Comparison of ENCODE assay signal across 17 cellular contexts in the genomic region with DNA sequence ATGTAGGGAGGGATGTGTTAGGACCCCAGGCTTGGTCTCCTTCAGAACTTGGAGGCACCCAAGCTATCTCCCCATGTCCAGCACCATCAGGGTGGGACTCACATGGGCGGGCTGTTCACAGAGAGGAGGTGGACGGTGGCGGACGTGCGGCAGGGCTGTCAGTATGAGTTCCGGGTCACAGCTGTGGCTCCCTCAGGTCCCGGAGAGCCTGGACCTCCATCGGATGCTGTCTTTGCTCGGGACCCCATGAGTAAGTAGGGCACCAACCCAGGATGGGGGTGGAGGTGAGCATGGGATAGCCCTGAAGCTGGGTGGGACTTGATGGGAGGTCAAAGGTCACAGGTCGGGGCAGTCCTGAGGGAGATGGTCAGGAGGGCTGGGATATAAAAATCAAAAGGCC. TPM values are rescaled to one million over a fixed set of nuclear protein-coding genes. Genes with fewer than 3 reads are reported as not detected.
A peak's percentile ranks its signal among the peaks of the same experiment; 100 is the strongest.
DNase-seq lines count a peak whose midpoint lies in the region; ATAC-seq, FAIRE-seq and TF ChIP-seq lines count a peak whose summit lies in the region.
"Had no signal": no experiment of that assay in that cellular context is flagged by ENCODE, and none has a peak within 500 bp of the region (broad histone marks: within the 10 kb centered on the region; RNA-seq: fewer than 3 reads in every experiment).

No MANE protein-coding gene starts in this region.

- no peak overlapping the region for H2AFZ ChIP-seq in K562 (ENCODE audit: low read depth, low read length)

- no peaks in the 10 kb centered on the region for H3K79me2 ChIP-seq in K562 (ENCODE audit: control insufficient read depth, insufficient read depth, low read length)

- no peaks in the 10 kb centered on the region for H3K9me1 ChIP-seq in K562 (ENCODE audit: control insufficient read depth, insufficient read depth, low read length)

- no peaks in the 10 kb centered on the region for H3K27me3 Mint-ChIP-seq in activated CD8-positive, alpha-beta T cell treated with anti-CD3 and anti-CD28 coated beads, Interleukin-2, amount 10 ng/mL, durations not matched to agents 7 days and 5 days (ENCODE audit: low read depth)
- H3K27me3 Mint-ChIP-seq in activated CD8-positive, alpha-beta T cell treated with anti-CD3 and anti-CD28 coated beads for 36 hours = no peaks in the 10 kb centered on the region

- FAIRE-seq in K562 (lab: Jason Lieb, UNC) = no peak
- FAIRE-seq: GM18507, HepG2, RCC 7860 had no signal

- no peaks in the 10 kb centered on the region for H4K20me1 ChIP-seq in BLaER1
- peaks cover 14% of the 10 kb centered on the region; the same call in 1 of the 2 replicates for H4K20me1 ChIP-seq in K562 (replicated peaks; ENCODE audit: control insufficient read depth, insufficient read depth, low read length)

- no peaks in the 10 kb centered on the region for H3K4me1 Mint-ChIP-seq in activated CD8-positive, alpha-beta T cell treated with anti-CD3 and anti-CD28 coated beads, Interleukin-2, amount 10 ng/mL, durations not matched to agents 7 days and 5 days (ENCODE audit: low read depth)
- H3K4me1 Mint-ChIP-seq in activated CD8-positive, alpha-beta T cell treated with anti-CD3 and anti-CD28 coated beads for 36 hours (ENCODE audit: low read depth) = no peaks in the 10 kb centered on the region

- POLR2A ChIA-PET in activated CD8-positive, alpha-beta T cell treated with anti-CD3 and anti-CD28 coated beads, Interleukin-2, amount 10 ng/mL, durations not matched to agents 7 days and 5 days (lab: Charles Lee) = no interaction called here
- POLR2A ChIA-PET in activated CD8-positive, alpha-beta T cell treated with anti-CD3 and anti-CD28 coated beads for 36 hours (lab: Charles Lee) = interaction anchor here (1.2 kb wide), 1 partner anchor 64 kb away, joined by 3 read pairs; the partner anchor contains the start of gene TMEM9
- POLR2A ChIA-PET in K562 (lab: Yijun Ruan, JAX) = interaction anchor here (0.7 kb wide), 1 partner anchor 122 kb away, joined by 3 read pairs; no protein-coding TSS in a partner anchor

- H3K27ac Mint-ChIP-seq in activated CD8-positive, alpha-beta T cell treated with anti-CD3 and anti-CD28 coated beads, Interleukin-2, amount 10 ng/mL, durations not matched to agents 7 days and 5 days = no peak overlapping the region
- H3K27ac Mint-ChIP-seq in activated CD8-positive, alpha-beta T cell treated with anti-CD3 and anti-CD28 coated beads for 36 hours = no peak overlapping the region

- H3K9me3 ChIP-seq in BLaER1 (no peaks in the 10 kb centered on the region), K562 (replicated peaks; ENCODE audit: control insufficient read depth, insufficient read depth, low read depth, low read length) (no peaks in the 10 kb centered on the region)
- H3K9me3 ChIP-seq: HAP-1 had no signal

- H3K4me1 ChIP-seq in BLaER1 (peaks cover 55% of the 10 kb centered on the region), K562 (replicated peaks in 1 of 2; ENCODE audit: control insufficient read depth in 2 of 2, insufficient read depth in 2 of 2, low read length in 2 of 2) (peaks cover 0 to 10% of the 10 kb centered on the region in 2 experiments; a peak in 1 of 5 replicates)
- H3K4me1 ChIP-seq: HAP-1 had no signal

- H3K9me3 Mint-ChIP-seq in activated CD8-positive, alpha-beta T cell treated with anti-CD3 and anti-CD28 coated beads, Interleukin-2, amount 10 ng/mL, durations not matched to agents 7 days and 5 days (ENCODE audit: insufficient read depth) = no peaks in the 10 kb centered on the region
- no peaks in the 10 kb centered on the region for H3K9me3 Mint-ChIP-seq in activated CD8-positive, alpha-beta T cell treated with anti-CD3 and anti-CD28 coated beads for 36 hours

- H3K9ac ChIP-seq in BLaER1 = no peak overlapping the region
- H3K9ac ChIP-seq in K562 (ENCODE audit: insufficient read depth in 1 of 2, low read depth in 2 of 2, low read length in 2 of 2) = no peak overlapping the region

- ATAC-seq in activated CD8-positive, alpha-beta T cell treated with anti-CD3 and anti-CD28 coated beads, Interleukin-2, amount 10 ng/mL, durations not matched to agents 7 days and 5 days = no peak
- ATAC-seq in activated CD8-positive, alpha-beta T cell treated with anti-CD3 and anti-CD28 coated beads for 36 hours = no peak
- no peak for ATAC-seq in K562
- ATAC-seq: HepG2 had no signal

- H3K27me3 ChIP-seq in BLaER1 (no peaks in the 10 kb centered on the region), K562 (ENCODE audit: control insufficient read depth in 2 of 2, insufficient read depth in 2 of 2, low read length in 2 of 2) (peaks cover 21 to 63% of the 10 kb centered on the region in 2 experiments)

- CTCF ChIA-PET in activated CD8-positive, alpha-beta T cell treated with anti-CD3 and anti-CD28 coated beads, Interleukin-2, amount 10 ng/mL, durations not matched to agents 7 days and 5 days (lab: Charles Lee) = no interaction called here
- CTCF ChIA-PET in activated CD8-positive, alpha-beta T cell treated with anti-CD3 and anti-CD28 coated beads for 36 hours (lab: Charles Lee) = interaction anchor here (0.7 kb wide), 2 partner anchors 68 to 132 kb away, joined by 3 read pairs; no protein-coding TSS in a partner anchor
- CTCF ChIA-PET in K562 (lab: Yijun Ruan, JAX; ENCODE audit: low intra/inter-chr PET ratio) = no interaction called here

- no peaks in the 10 kb centered on the region for H3K36me3 Mint-ChIP-seq in activated CD8-positive, alpha-beta T cell treated with anti-CD3 and anti-CD28 coated beads, Interleukin-2, amount 10 ng/mL, durations not matched to agents 7 days and 5 days (ENCODE audit: low read depth)
- H3K36me3 Mint-ChIP-seq in activated CD8-positive, alpha-beta T cell treated with anti-CD3 and anti-CD28 coated beads for 36 hours (ENCODE audit: low read depth) = no peaks in the 10 kb centered on the region

- no peak for TF ChIP-seq CTCF in activated CD8-positive, alpha-beta T cell treated with anti-CD3 and anti-CD28 coated beads for 36 hours (IDR thresholded peaks at IDR 0.05)
- TF ChIP-seq CTCF in K562 (IDR thresholded peaks at IDR 0.05 in 2 of 3, conservative IDR thresholded peaks at IDR 0.05 in 1 of 3; ENCODE audit: insufficient read depth in 2 of 3, low read depth in 1 of 3, low read length in 3 of 3) = no peak
- no peak for TF ChIP-seq CTCF in lower leg skin (IDR thresholded peaks at IDR 0.05)

- no peak overlapping the region for H3K27ac ChIP-seq in BLaER1
- no peak overlapping the region for H3K27ac ChIP-seq in K562 (ENCODE audit: extremely low read depth, low read depth, low read length)

- no peak for TF ChIP-seq POLR2A in K562 (conservative IDR thresholded peaks at IDR 0.05)
- TF ChIP-seq POLR2A in lower leg skin (IDR thresholded peaks at IDR 0.05) = no peak

- no peak overlapping the region for H3K4me3 Mint-ChIP-seq in activated CD8-positive, alpha-beta T cell treated with anti-CD3 and anti-CD28 coated beads, Interleukin-2, amount 10 ng/mL, durations not matched to agents 7 days and 5 days
- H3K4me3 Mint-ChIP-seq in activated CD8-positive, alpha-beta T cell treated with anti-CD3 and anti-CD28 coated beads for 36 hours = no peak overlapping the region

- H3K4me2 ChIP-seq in BLaER1 (0 out of 2 replicates have a peak overlapping the region, but pooled peaks have one; percentile 56), K562 (ENCODE audit: insufficient read depth, low read length) (no peak overlapping the region)

- TF ChIP-seq EP300 in K562 (IDR thresholded peaks at IDR 0.05; ENCODE audit: low read length) = no peak

- no peak for TF ChIP-seq RAD21 in K562 (CRISPR knock-in tag; conservative IDR thresholded peaks at IDR 0.05 in 1 of 2, IDR thresholded peaks at IDR 0.05 in 1 of 2)

- H3K4me3 ChIP-seq in BLaER1 (no peak overlapping the region), K562 (no peak overlapping the region), lower leg skin (ENCODE audit: low read depth, poor library complexity, severe bottlenecking) (no peak overlapping the region)
- H3K4me3 ChIP-seq: HAP-1 had no signal

- 8% methylated on average over 7 of the region's 10 CpGs for WGBS in K562 (ENCODE audit: insufficient coverage, low coverage, missing lambda C conversion rate)
- 89 to 91% methylated on average over 10 of the region's 10 CpGs for WGBS in lower leg skin, 2 donors

- intact Hi-C loops in activated CD8-positive, alpha-beta T cell treated with anti-CD3 and anti-CD28 coated beads for 36 hours (cut with micrococcal nuclease) = no loop called here
- intact Hi-C loops in K562 (cut with micrococcal nuclease) = no loop called here
- intact Hi-C loops in lower leg skin (cut with DNase I; ENCODE audit: low total_unique reads) = no loop called here

- DNase-seq in activated CD8-positive, alpha-beta T cell treated with anti-CD3 and anti-CD28 coated beads, Interleukin-2, amount 10 ng/mL, durations not matched to agents 7 days and 5 days = peak; percentile 9
- DNase-seq in activated CD8-positive, alpha-beta T cell treated with anti-CD3 and anti-CD28 coated beads for 36 hours = no peak
- no peak for DNase-seq in K562 (ENCODE audit: extremely low read depth in 1 of 4, low spot score in 3 of 4)
- DNase-seq in lower leg skin (ENCODE audit: low spot score in 2 of 2) = peak; percentile 12 to 68
- no peak for DNase-seq in CD1c-positive myeloid dendritic cell (ENCODE audit: extremely low spot score)
- no peak for DNase-seq in T-helper 2 cell
- DNase-seq in OCI-M2 (lab: John Stamatoyannopoulos, UW; ENCODE audit: unreplicated experiment) = no peak
- DNase-seq: C1 segment of cervical spinal cord, Karpas-422, NCI-H2029, NCI-H2171 treated with DMSO at 0.1 percent for 48 hours, NCI-H510A treated with DMSO at 0.1 percent for 48 hours had no signal

- in situ Hi-C loops in K562 (cut with MboI) = loop anchor here (5.0 kb wide), 1 partner anchor 71 kb away; no protein-coding TSS in a partner anchor

- no TSS peak for BruUV-seq in K562 (replicated peaks; lab: Mats Ljungman, UMichigan)

- no peaks in the 10 kb centered on the region for H3K36me3 ChIP-seq in BLaER1
- H3K36me3 ChIP-seq in K562 (ENCODE audit: control insufficient read depth, insufficient read depth, low read length) = no peaks in the 10 kb centered on the region
- H3K36me3 ChIP-seq: HAP-1 had no signal

RNA-seq across cellular contexts. Expression of gene IGFN1, which starts 27.8 kb away (rescaled TPM):
- total RNA-seq in activated CD8-positive, alpha-beta T cell treated with anti-CD3 and anti-CD28 coated beads, Interleukin-2, amount 10 ng/mL, durations not matched to agents 7 days and 5 days = not detected
- not detected for total RNA-seq in activated CD8-positive, alpha-beta T cell treated with anti-CD3 and anti-CD28 coated beads for 36 hours
- 0.05 and 0.16 TPM in 2 replicates for total RNA-seq in K562 (2011; cell fraction: chromatin; rRNA removed; ENCODE audit: low replicate concordance)
- total RNA-seq in K562 (2011; cell fraction: nucleolus; rRNA removed) = not detected in 2 replicates
- not detected in 2 replicates for total RNA-seq in K562 (2011; cell fraction: nucleoplasm; rRNA removed)
- total RNA-seq in K562 (2014; rRNA removed) (not detected in 2 replicates), K562 (2014; rRNA removed; fragmentation: Illumina TruSeq; extraction: Trizol) (not detected in 2 replicates), K562 (2015; rRNA removed; fragmentation: Illumina TruSeq; extraction: Trizol) (not detected in 2 replicates), K562 (2021) (not detected in 2 replicates), lower leg skin (under 1 TPM in 1 of 4 donors, not detected in 3; 0.32 TPM)
- polyA plus RNA-seq in K562 (2011; rRNA removed) (not detected in 2 replicates), K562 (2014; fragmentation: Illumina TruSeq; extraction: Trizol) (not detected in 2 replicates), K562 (2014; fragmentation: Nextera tagmentation; extraction: Ambion mirVana) (not detected), K562 (2014; rRNA removed) (0.04 TPM in 1 of 2 replicates, not detected in the other)
- not detected in 2 replicates for polyA plus RNA-seq in K562 (2011; cell fraction: cytosol; rRNA removed)
- 0.06 TPM in 1 of 2 replicates, not detected in the other for polyA plus RNA-seq in K562 (2011; cell fraction: nucleus; rRNA removed)
- polyA plus RNA-seq in K562 (2012) = 0.03 and 0.17 TPM in 2 replicates
- not detected in 2 replicates for polyA minus RNA-seq in K562 (2011; rRNA and poly(A)+ RNA removed)
- polyA minus RNA-seq in K562 (2011; cell fraction: cytosol; rRNA and poly(A)+ RNA removed) = not detected in 2 replicates
- polyA minus RNA-seq in K562 (2011; cell fraction: nucleus; rRNA and poly(A)+ RNA removed) = 0.11 TPM in 1 of 2 replicates, not detected in the other

Comparison
In these comparisons a context has a peak if more than half of its experiments do, and no peak if none do; other contexts are left out.
1. DNase-seq: peak in activated CD8-positive, alpha-beta T cell treated with anti-CD3 and anti-CD28 coated beads, Interleukin-2, amount 10 ng/mL, durations not matched to agents 7 days and 5 days (single experiment) and lower leg skin (2 of 2); none in activated CD8-positive, alpha-beta T cell treated with anti-CD3 and anti-CD28 coated beads for 36 hours (single experiment), K562 (0 of 4), CD1c-positive myeloid dendritic cell (single experiment), T-helper 2 cell (0 of 5) and OCI-M2 (single experiment).